ENCODE assay signal across 28 cellular contexts in the genomic region with DNA sequence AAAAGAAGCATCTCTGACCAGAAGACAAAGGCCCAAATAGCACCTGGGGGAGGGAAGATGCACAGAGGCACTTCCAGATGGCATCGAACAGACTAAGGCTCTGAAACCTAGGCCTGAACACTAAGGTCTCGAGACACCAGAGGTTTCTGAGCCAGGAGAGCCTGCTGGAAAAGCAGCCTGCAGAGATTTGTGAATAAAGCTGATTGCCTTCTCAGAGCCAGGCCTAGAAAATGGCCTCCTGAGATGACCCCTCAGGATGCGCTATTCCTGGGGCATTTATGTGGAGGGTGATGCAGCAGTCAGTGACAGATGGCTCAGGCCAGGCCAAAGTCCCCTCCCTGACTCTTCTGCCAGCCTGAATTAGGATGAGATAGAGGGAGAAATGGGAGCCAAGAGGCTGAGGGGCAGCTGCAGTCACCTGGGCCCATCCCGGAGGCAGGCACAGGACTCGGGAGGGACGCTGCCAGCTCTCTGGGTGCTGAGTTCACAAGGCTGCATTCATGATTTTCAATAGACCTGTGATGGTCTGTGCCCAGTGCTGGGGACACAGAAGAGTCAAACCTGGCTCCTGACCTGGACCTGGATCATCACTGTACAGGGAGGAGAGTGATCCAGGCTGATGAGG. TPM values are rescaled to one million over a fixed set of nuclear protein-coding genes. Genes with fewer than 3 reads are reported as not detected.
DNase-seq lines count a peak whose midpoint lies in the region; ATAC-seq and TF ChIP-seq lines count a peak whose summit lies in the region.
"Had no signal": no experiment of that assay in that cellular context is flagged by ENCODE, and none has a peak within 500 bp of the region (broad histone marks: within the 10 kb centered on the region; RNA-seq: fewer than 3 reads in every experiment).

No MANE protein-coding gene starts in this region.

- no peak overlapping the region for H2BK15ac ChIP-seq in H9 (ENCODE audit: low read depth, low read length)

- no peaks in the 10 kb centered on the region for H4K20me1 ChIP-seq in H9 (ENCODE audit: control insufficient read depth, insufficient read depth, insufficient read length)

- no peak overlapping the region for H3K4ac ChIP-seq in H9 (ENCODE audit: low read depth, low read length)

- no peaks in the 10 kb centered on the region for H3K36me3 Mint-ChIP-seq in activated T-cell treated with anti-CD3 and anti-CD28 coated beads, Interleukin-2, amount 50 U/mL, for 24 hours (ENCODE audit: low read depth)
- H3K36me3 Mint-ChIP-seq in activated T-helper 17 cell treated with anti-CD3 and anti-CD28 coated beads, Interleukin-2, amount 50 U/mL, for 72 hours (ENCODE audit: low read depth), result no peaks in the 10 kb centered on the region
- no peaks in the 10 kb centered on the region for H3K36me3 Mint-ChIP-seq in neural crest cell (ENCODE audit: low read depth)
- H3K36me3 Mint-ChIP-seq in H9 (ENCODE audit: insufficient read depth in 1 of 3, low read depth in 3 of 3), result no peaks in the 10 kb centered on the region

- no peaks in the 10 kb centered on the region for H3K4me1 ChIP-seq in H9 (ENCODE audit: insufficient read depth, low read length)
- H3K4me1 ChIP-seq: prostate gland, SJCRH30 had no signal

- H3K23me2 ChIP-seq in H9 (ENCODE audit: insufficient read length, low read depth, low read length, poor library complexity, severe bottlenecking), result no peaks in the 10 kb centered on the region

- H3K4me3 Mint-ChIP-seq in activated T-cell treated with anti-CD3 and anti-CD28 coated beads, Interleukin-2, amount 50 U/mL, for 24 hours, result no peak overlapping the region
- H3K4me3 Mint-ChIP-seq in activated T-helper 17 cell treated with anti-CD3 and anti-CD28 coated beads, Interleukin-2, amount 50 U/mL, for 72 hours, result no peak overlapping the region
- H3K4me3 Mint-ChIP-seq in neural crest cell, result no peak overlapping the region
- no peak overlapping the region for H3K4me3 Mint-ChIP-seq in H9
- H3K4me3 Mint-ChIP-seq: activated CD4-positive, alpha-beta memory T cell treated with anti-CD3 and anti-CD28 coated beads, Interleukin-2, amount 10 ng/mL, durations not matched to agents 7 days and 5 days; effector memory CD8-positive, alpha-beta T cell; stimulated activated naive CD8-positive, alpha-beta T cell treated with anti-CD3 and anti-CD28 coated beads, Interleukin-15, Interleukin-2, amounts not matched to agents 100 ng/mL and 50 ng/mL, for 24 hours had no signal

- H2AK5ac ChIP-seq in H9 (ENCODE audit: insufficient read length, low read length), result no peak overlapping the region

- no peak overlapping the region for H4K8ac ChIP-seq in H9 (replicated peaks; ENCODE audit: insufficient read length, low read depth, low read length)

- no peaks in the 10 kb centered on the region for H3K9me3 ChIP-seq in H9 (ENCODE audit: control insufficient read depth, low read depth, low read length)
- H3K9me3 ChIP-seq: prostate gland, SJCRH30 had no signal

- peaks cover 2% of the 10 kb centered on the region for H3K27me3 Mint-ChIP-seq in activated T-cell treated with anti-CD3 and anti-CD28 coated beads, Interleukin-2, amount 50 U/mL, for 24 hours
- H3K27me3 Mint-ChIP-seq in activated T-helper 17 cell treated with anti-CD3 and anti-CD28 coated beads, Interleukin-2, amount 50 U/mL, for 72 hours, result no peaks in the 10 kb centered on the region
- no peaks in the 10 kb centered on the region for H3K27me3 Mint-ChIP-seq in neural crest cell (ENCODE audit: low read depth)
- peaks cover 2% of the 10 kb centered on the region for H3K27me3 Mint-ChIP-seq in H9 (ENCODE audit: low read depth)
- H3K27me3 Mint-ChIP-seq: activated CD4-positive, alpha-beta memory T cell treated with anti-CD3 and anti-CD28 coated beads, Interleukin-2, amount 10 ng/mL, durations not matched to agents 7 days and 5 days; stimulated activated naive CD8-positive, alpha-beta T cell treated with anti-CD3 and anti-CD28 coated beads, Interleukin-15, Interleukin-2, amounts not matched to agents 100 ng/mL and 50 ng/mL, for 24 hours had no signal

- H3K27ac Mint-ChIP-seq in activated T-cell treated with anti-CD3 and anti-CD28 coated beads, Interleukin-2, amount 50 U/mL, for 24 hours, result no peak overlapping the region
- peak overlapping the region; percentile 78 for H3K27ac Mint-ChIP-seq in activated T-helper 17 cell treated with anti-CD3 and anti-CD28 coated beads, Interleukin-2, amount 50 U/mL, for 72 hours
- H3K27ac Mint-ChIP-seq in neural crest cell (ENCODE audit: unreplicated experiment) (peak overlapping the region; percentile 50), H9 (no peak overlapping the region)
- H3K27ac Mint-ChIP-seq: activated CD4-positive, alpha-beta memory T cell treated with anti-CD3 and anti-CD28 coated beads, Interleukin-2, amount 10 ng/mL, durations not matched to agents 7 days and 5 days; effector memory CD8-positive, alpha-beta T cell; stimulated activated naive CD8-positive, alpha-beta T cell treated with anti-CD3 and anti-CD28 coated beads, Interleukin-15, Interleukin-2, amounts not matched to agents 100 ng/mL and 50 ng/mL, for 24 hours had no signal

- no peak overlapping the region for H3K23ac ChIP-seq in H9 (ENCODE audit: insufficient read length, low read depth, low read length)

- H3K79me2 ChIP-seq in H9 (ENCODE audit: insufficient read depth, low read length), result no peaks in the 10 kb centered on the region

- H4K5ac ChIP-seq in H9 (ENCODE audit: insufficient read length, low read depth, low read length), result no peak overlapping the region

- no peak overlapping the region for H2AFZ ChIP-seq in H9 (ENCODE audit: low read length)

- H3K27ac ChIP-seq in H9 (ENCODE audit: insufficient read length, low read depth, low read length), result no peak overlapping the region
- H3K27ac ChIP-seq: prostate gland, SJCRH30 had no signal

- peak; percentile 22 for DNase-seq in activated T-cell treated with anti-CD3 and anti-CD28 coated beads, Interleukin-2, amount 50 U/mL, for 24 hours
- DNase-seq in activated T-cell treated with anti-CD3 and anti-CD28 coated beads, Interleukin-2, amount 50 U/mL, for 48 hours, result no peak
- DNase-seq in neural crest cell (ENCODE audit: low read depth, low spot score) (no peak), ureter (ENCODE audit: low spot score) (peak; percentile 17), H9 (no peak)
- DNase-seq: ACHN; activated CD4-positive, alpha-beta memory T cell treated with anti-CD3 and anti-CD28 coated beads, Interleukin-2, amount 10 ng/mL, durations not matched to agents 7 days and 5 days; activated CD4-positive, CD25-positive, alpha-beta regulatory T cell; amygdala; cortex of kidney; DMS153; effector memory CD8-positive, alpha-beta T cell; foreskin fibroblast; KG1; left cardiac atrium; mammary epithelial cell; MM.1S; NCI-H1417 treated with DMSO at 0.1 percent for 48 hours; NCI-H748 treated with DMSO at 0.1 percent for 48 hours; SJCRH30 had no signal

- H2BK5ac ChIP-seq in H9 (ENCODE audit: insufficient read length, low read length), result no peak overlapping the region

- TF ChIP-seq CTCF in neural crest cell (conservative IDR thresholded peaks at IDR 0.05) (no peak), H9 (conservative IDR thresholded peaks at IDR 0.05) (no peak)

- H3K27me3 ChIP-seq in H9 (ENCODE audit: insufficient read depth, low read length), result no peaks in the 10 kb centered on the region
- H3K27me3 ChIP-seq: SJCRH30 had no signal

- WGBS in H9 (ENCODE audit: extremely low coverage, insufficient read length, low lambda C conversion rate), result no CpG with 5 or more reads among the region's 6 CpGs

- no peak overlapping the region for H3K18ac ChIP-seq in H9 (ENCODE audit: insufficient read length, low read depth, low read length)

- H3K56ac ChIP-seq in H9 (ENCODE audit: insufficient read length, low read depth, low read length), result no peak overlapping the region

- no peak overlapping the region for H3K4me2 ChIP-seq in H9 (ENCODE audit: insufficient read depth, insufficient read length, low read length)

- no peak overlapping the region for H2BK120ac ChIP-seq in H9 (ENCODE audit: low read depth, low read length, poor library complexity, severe bottlenecking)

- no peak overlapping the region for H3K14ac ChIP-seq in H9 (ENCODE audit: insufficient read depth, low read length)

- no peaks in the 10 kb centered on the region for H3K79me1 ChIP-seq in H9 (ENCODE audit: insufficient read depth, low read depth, low read length, poor library complexity, severe bottlenecking)

- no peak overlapping the region for H2BK12ac ChIP-seq in H9 (ENCODE audit: insufficient read length, low read depth, low read length)

- H2BK20ac ChIP-seq in H9 (ENCODE audit: low read depth, low read length, poor library complexity, severe bottlenecking), result no peak overlapping the region

- no peak for ATAC-seq in activated T-helper 17 cell treated with anti-CD3 and anti-CD28 coated beads, Interleukin-2, amount 50 U/mL, for 72 hours (replicated peaks)
- ATAC-seq in GM21723 (IDR thresholded peaks at IDR 0.05; ENCODE audit: unreplicated experiment), result no peak
- ATAC-seq in HG03378 (IDR thresholded peaks at IDR 0.05; ENCODE audit: unreplicated experiment), result no peak
- ATAC-seq: effector memory CD8-positive, alpha-beta T cell; esophagus mucosa; left cardiac atrium had no signal

- H4K91ac ChIP-seq in H9 (ENCODE audit: insufficient read length, low read depth, low read length), result no peak overlapping the region

- peaks cover 6% of the 10 kb centered on the region for H3K4me1 Mint-ChIP-seq in activated T-cell treated with anti-CD3 and anti-CD28 coated beads, Interleukin-2, amount 50 U/mL, for 24 hours (ENCODE audit: low read depth)
- peaks cover 7% of the 10 kb centered on the region for H3K4me1 Mint-ChIP-seq in activated T-helper 17 cell treated with anti-CD3 and anti-CD28 coated beads, Interleukin-2, amount 50 U/mL, for 72 hours
- peaks cover 5% of the 10 kb centered on the region for H3K4me1 Mint-ChIP-seq in neural crest cell
- H3K4me1 Mint-ChIP-seq in H9, result peaks cover 8 to 12% of the 10 kb centered on the region in 2 experiments
- H3K4me1 Mint-ChIP-seq: activated CD4-positive, alpha-beta memory T cell treated with anti-CD3 and anti-CD28 coated beads, Interleukin-2, amount 10 ng/mL, durations not matched to agents 7 days and 5 days had no signal

- no peak overlapping the region for H3K9ac ChIP-seq in H9 (ENCODE audit: extremely low read depth, insufficient read length, low read length)

- no peak overlapping the region for H3T11ph ChIP-seq in H9 (ENCODE audit: low read length)

- H3K9me3 Mint-ChIP-seq in activated T-cell treated with anti-CD3 and anti-CD28 coated beads, Interleukin-2, amount 50 U/mL, for 24 hours, result no peaks in the 10 kb centered on the region
- no peaks in the 10 kb centered on the region for H3K9me3 Mint-ChIP-seq in activated T-helper 17 cell treated with anti-CD3 and anti-CD28 coated beads, Interleukin-2, amount 50 U/mL, for 72 hours
- H3K9me3 Mint-ChIP-seq in neural crest cell (no peaks in the 10 kb centered on the region), H9 (no peaks in the 10 kb centered on the region)
- H3K9me3 Mint-ChIP-seq: activated CD4-positive, alpha-beta memory T cell treated with anti-CD3 and anti-CD28 coated beads, Interleukin-2, amount 10 ng/mL, durations not matched to agents 7 days and 5 days; effector memory CD8-positive, alpha-beta T cell; stimulated activated naive CD8-positive, alpha-beta T cell treated with anti-CD3 and anti-CD28 coated beads, Interleukin-15, Interleukin-2, amounts not matched to agents 100 ng/mL and 50 ng/mL, for 24 hours had no signal

RNA-seq across cellular contexts. Expression of a gene that starts 6.9 kb away (rescaled TPM):
- total RNA-seq in activated T-helper 17 cell treated with anti-CD3 and anti-CD28 coated beads, Interleukin-2, amount 50 U/mL, for 72 hours, result under 1 TPM in 1 of 2 donors, not detected in 1; 0.11 TPM
- total RNA-seq in neural crest cell, result 0.35 and 0.39 TPM in 2 replicates
- 1.6 TPM for total RNA-seq in ureter
- total RNA-seq in H9 (2021), result 0.24 and 0.59 TPM in 2 replicates
- total RNA-seq: activated CD4-positive, alpha-beta memory T cell treated with anti-CD3 and anti-CD28 coated beads, Interleukin-2, amount 10 ng/mL, durations not matched to agents 7 days and 5 days; bronchial epithelial cell; esophagus mucosa; left cardiac atrium; SJCRH30; skeletal muscle tissue had no signal

RNA-seq across cellular contexts. Expression of a gene that starts 9.6 kb away (rescaled TPM):
- total RNA-seq in activated T-helper 17 cell treated with anti-CD3 and anti-CD28 coated beads, Interleukin-2, amount 50 U/mL, for 72 hours, result under 1 TPM; 0.15 to 0.53 TPM
- 0.30 TPM in 1 of 2 replicates, not detected in the other for total RNA-seq in neural crest cell
- 1.0 TPM for total RNA-seq in ureter
- 0.63 and 0.66 TPM in 2 replicates for total RNA-seq in H9 (2021)

RNA-seq across cellular contexts. Expression of a gene that starts 17.3 kb away (rescaled TPM):
- total RNA-seq in activated T-helper 17 cell treated with anti-CD3 and anti-CD28 coated beads, Interleukin-2, amount 50 U/mL, for 72 hours, result 1 to 10 TPM in 1 of 2 donors, under 1 TPM in 1; 0.69 to 5.2 TPM
- total RNA-seq in neural crest cell (0.16 and 0.26 TPM in 2 replicates), ureter (64.5 TPM), H9 (2021) (4.9 and 5.0 TPM in 2 replicates)

Comparison
In these comparisons a context has a peak if more than half of its experiments do, and no peak if none do; other contexts are left out.
1. DNase-seq: peak in activated T-cell treated with anti-CD3 and anti-CD28 coated beads, Interleukin-2, amount 50 U/mL, for 24 hours (single experiment) and ureter (single experiment); none in activated T-cell treated with anti-CD3 and anti-CD28 coated beads, Interleukin-2, amount 50 U/mL, for 48 hours (0 of 2), neural crest cell (single experiment) and H9 (single experiment).
2. H3K27ac Mint-ChIP-seq: peak in activated T-helper 17 cell treated with anti-CD3 and anti-CD28 coated beads, Interleukin-2, amount 50 U/mL, for 72 hours (single experiment) and neural crest cell (single experiment); none in activated T-cell treated with anti-CD3 and anti-CD28 coated beads, Interleukin-2, amount 50 U/mL, for 24 hours (single experiment) and H9 (0 of 3).
3. RNA of a gene that starts 17.3 kb away (total RNA-seq): 64.5 TPM in ureter (single experiment); 0.69 to 5.2 TPM in activated T-helper 17 cell treated with anti-CD3 and anti-CD28 coated beads, Interleukin-2, amount 50 U/mL, for 72 hours, 4.9 to 5.0 TPM in H9 and 0.16 to 0.26 TPM in neural crest cell; every median in the first group is over 10 times any median in the second.